ENCODE assay signal across 24 cellular contexts in the genomic region with DNA sequence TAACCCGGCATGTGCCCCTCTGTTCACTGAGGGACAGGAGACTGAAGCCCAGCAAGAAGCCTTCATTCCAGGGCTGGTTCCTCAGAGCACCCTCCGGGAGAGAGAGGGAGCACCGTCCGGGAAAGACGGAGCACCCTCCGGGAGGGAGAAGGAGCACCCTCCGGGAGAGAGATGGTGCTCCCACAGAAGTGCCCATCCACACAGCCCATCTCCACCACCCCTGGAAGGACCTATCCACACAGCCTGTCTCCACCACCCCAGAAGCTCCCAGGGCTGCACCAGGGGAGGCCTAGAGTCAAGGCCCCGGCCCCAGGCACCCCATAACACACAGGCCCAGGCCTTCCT.
DNase-seq lines count a peak whose midpoint lies in the region; ATAC-seq and TF ChIP-seq lines count a peak whose summit lies in the region.
"Had no signal": no experiment of that assay in that cellular context is flagged by ENCODE, and none has a peak within 500 bp of the region (broad histone marks: within the 10 kb centered on the region; RNA-seq: fewer than 3 reads in every experiment).

No MANE protein-coding gene starts in this region.

- POLR2A ChIA-PET in WTC11 (lab: Charles Lee), result no interaction called here

- H3K4me3 Mint-ChIP-seq in WTC11 (no peak overlapping the region), endodermal cell (no peak overlapping the region), nephron progenitor cell (no peak overlapping the region)
- H3K4me3 Mint-ChIP-seq: activated CD8-positive, alpha-beta memory T cell treated with anti-CD3 and anti-CD28 coated beads, Interleukin-2, amount 10 ng/mL, durations not matched to agents 7 days and 5 days; activated T-cell treated with anti-CD3 and anti-CD28 coated beads, Interleukin-2, amount 50 U/mL, for 4 hours; immature natural killer cell; stimulated activated naive CD8-positive, alpha-beta T cell treated with anti-CD3 and anti-CD28 coated beads, Interleukin-15, amount 100 ng/mL, for 72 hours had no signal

- H3K9me3 Mint-ChIP-seq in WTC11, result no peaks in the 10 kb centered on the region
- no peaks in the 10 kb centered on the region for H3K9me3 Mint-ChIP-seq in endodermal cell
- no peaks in the 10 kb centered on the region for H3K9me3 Mint-ChIP-seq in nephron progenitor cell
- H3K9me3 Mint-ChIP-seq: activated T-cell treated with anti-CD3 and anti-CD28 coated beads, Interleukin-2, amount 50 U/mL, for 4 hours; immature natural killer cell; stimulated activated naive CD8-positive, alpha-beta T cell treated with anti-CD3 and anti-CD28 coated beads, Interleukin-15, amount 100 ng/mL, for 72 hours had no signal

- H3K36me3 ChIP-seq in endodermal cell (ENCODE audit: control insufficient read depth, insufficient read depth, low read length) (peaks cover 8% of the 10 kb centered on the region), upper lobe of right lung (peaks cover 36% of the 10 kb centered on the region)

- H3K27ac ChIP-seq in endodermal cell (ENCODE audit: low read depth, low read length), result no peak overlapping the region
- H3K27ac ChIP-seq in upper lobe of right lung, result peak overlapping the region; percentile 83
- H3K27ac ChIP-seq: C4-2B, GM23248, SJSA1 had no signal

- H3K9me3 ChIP-seq in endodermal cell (ENCODE audit: control insufficient read depth, low read length) (no peaks in the 10 kb centered on the region), upper lobe of right lung (no peaks in the 10 kb centered on the region)
- H3K9me3 ChIP-seq: SJSA1, transverse colon had no signal

- intact Hi-C loops in upper lobe of right lung (cut with DNase I), result no loop called here

- no peaks in the 10 kb centered on the region for H3K27me3 ChIP-seq in endodermal cell (ENCODE audit: control insufficient read depth, insufficient read depth, low read length, poor library complexity, severe bottlenecking)
- no peaks in the 10 kb centered on the region for H3K27me3 ChIP-seq in upper lobe of right lung
- H3K27me3 ChIP-seq: SJSA1, transverse colon had no signal

- H3K4me3 ChIP-seq in endodermal cell (ENCODE audit: low read length) (no peak overlapping the region), upper lobe of right lung (no peak overlapping the region)
- H3K4me3 ChIP-seq: GM23248, SJSA1, transverse colon had no signal

- CTCF ChIA-PET in WTC11 (lab: Charles Lee), result no interaction called here

- no peak for TF ChIP-seq CTCF in WTC11 (IDR thresholded peaks at IDR 0.05)
- TF ChIP-seq CTCF in endodermal cell (conservative IDR thresholded peaks at IDR 0.05), result no peak
- TF ChIP-seq CTCF in nephron progenitor cell (IDR thresholded peaks at IDR 0.05), result no peak
- TF ChIP-seq CTCF in upper lobe of right lung (IDR thresholded peaks at IDR 0.05), result no peak

- H3K36me3 Mint-ChIP-seq in WTC11, result peaks cover 4% of the 10 kb centered on the region; the same call in 1 of the 2 replicates
- H3K36me3 Mint-ChIP-seq in endodermal cell (ENCODE audit: low read depth), result peaks cover 27% of the 10 kb centered on the region
- peaks cover 30% of the 10 kb centered on the region for H3K36me3 Mint-ChIP-seq in nephron progenitor cell (ENCODE audit: low read depth)

- H3K4me1 Mint-ChIP-seq in WTC11 (peaks cover 9% of the 10 kb centered on the region), endodermal cell (peaks cover 3% of the 10 kb centered on the region), nephron progenitor cell (peaks cover 41% of the 10 kb centered on the region)

- WGBS in endodermal cell (ENCODE audit: insufficient coverage in 1 of 2, insufficient read length in 1 of 2), 2 experiments, result 92 to 94% methylated on average over 2 to 8 of the region's 8 CpGs

- DNase-seq in WTC11 (ENCODE audit: low spot score) (no peak), endodermal cell (no peak), nephron progenitor cell (no peak), upper lobe of right lung (no peak), T-helper 9 cell (no peak), cerebellum (ENCODE audit: low spot score) (no peak), SK-N-DZ (ENCODE audit: low spot score) (no peak)
- DNase-seq: activated CD4-positive, alpha-beta T cell treated with anti-CD3 and anti-CD28 coated beads, Interleukin-2, amount 50 U/mL, for 1 hour; activated CD4-positive, CD25-positive, alpha-beta regulatory T cell; activated CD8-positive, alpha-beta memory T cell treated with anti-CD3 and anti-CD28 coated beads, Interleukin-2, amount 10 ng/mL, durations not matched to agents 7 days and 5 days; activated T-cell treated with anti-CD3 and anti-CD28 coated beads, Interleukin-2, amount 50 U/mL, for 4 hours; central memory CD4-positive, alpha-beta T cell; COR-L47; GM23248; immature natural killer cell; NCI-H2107; NCI-H748 treated with DMSO at 0.1 percent for 48 hours; posterior cingulate gyrus; right cardiac atrium; stimulated activated naive CD8-positive, alpha-beta T cell treated with anti-CD3 and anti-CD28 coated beads, Interleukin-15, amount 100 ng/mL, for 72 hours; transverse colon had no signal

- H3K27ac Mint-ChIP-seq in WTC11, result no peak overlapping the region
- H3K27ac Mint-ChIP-seq in endodermal cell, result peak overlapping the region; percentile 1
- H3K27ac Mint-ChIP-seq in nephron progenitor cell, result peak overlapping the region; percentile 98

- no peak for ATAC-seq in WTC11
- ATAC-seq in upper lobe of right lung, result no peak
- ATAC-seq: activated CD8-positive, alpha-beta memory T cell treated with anti-CD3 and anti-CD28 coated beads, Interleukin-2, amount 10 ng/mL, durations not matched to agents 7 days and 5 days; activated T-cell treated with anti-CD3 and anti-CD28 coated beads, Interleukin-2, amount 50 U/mL, for 4 hours; left lobe of liver; right cardiac atrium had no signal

- no peak overlapping the region for H3K9ac ChIP-seq in endodermal cell (ENCODE audit: extremely low read depth, low read length, poor library complexity, severe bottlenecking)
- H3K9ac ChIP-seq: GM23248 had no signal

- H3K27me3 Mint-ChIP-seq in WTC11 (ENCODE audit: low read depth), result no peaks in the 10 kb centered on the region
- H3K27me3 Mint-ChIP-seq in endodermal cell (ENCODE audit: insufficient read depth), result no peaks in the 10 kb centered on the region
- H3K27me3 Mint-ChIP-seq in nephron progenitor cell (ENCODE audit: low read depth, poor library complexity), result peaks cover 6% of the 10 kb centered on the region
- H3K27me3 Mint-ChIP-seq: activated CD8-positive, alpha-beta memory T cell treated with anti-CD3 and anti-CD28 coated beads, Interleukin-2, amount 10 ng/mL, durations not matched to agents 7 days and 5 days; stimulated activated naive CD8-positive, alpha-beta T cell treated with anti-CD3 and anti-CD28 coated beads, Interleukin-15, amount 100 ng/mL, for 72 hours had no signal

- H3K4me1 ChIP-seq in endodermal cell (ENCODE audit: control insufficient read depth, insufficient read depth, low read length) (no peaks in the 10 kb centered on the region), upper lobe of right lung (peaks cover 52% of the 10 kb centered on the region)
- H3K4me1 ChIP-seq: SJSA1 had no signal

TF ChIP-seq in WTC11, 78 proteins besides CTCF, POLR2A, EP300 and RAD21:
- TF ChIP-seq ZNF396 (CRISPR knock-in tag; IDR thresholded peaks at IDR 0.05; ENCODE audit: borderline replicate concordance) (no peak), ZNF263 (CRISPR knock-in tag; IDR thresholded peaks at IDR 0.05; ENCODE audit: low read depth) (peak; percentile 86)
